ENCODE assay signal across 22 cellular contexts in the genomic region with DNA sequence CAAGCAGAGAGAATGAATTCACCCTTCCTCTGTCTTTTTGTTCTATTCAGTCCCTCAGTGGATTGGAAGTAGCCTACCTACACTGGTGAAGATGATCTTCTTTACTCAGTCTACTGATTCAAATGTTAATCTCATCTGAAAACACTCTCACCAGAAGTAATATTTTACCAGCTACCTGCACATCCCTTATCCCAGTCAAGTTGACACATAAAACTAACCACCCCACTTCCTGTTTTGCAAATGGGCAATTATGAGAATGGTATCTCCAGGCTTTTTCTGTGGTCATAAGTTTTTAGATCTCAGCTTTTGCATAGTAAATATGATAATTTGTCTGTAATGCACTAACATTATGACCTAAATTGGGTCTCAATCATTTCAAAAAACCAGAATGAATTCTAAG.
"Had no signal": no experiment of that assay in that cellular context is flagged by ENCODE, and none has a peak within 500 bp of the region (broad histone marks: within the 10 kb centered on the region; RNA-seq: fewer than 3 reads in every experiment).

No MANE protein-coding gene starts in this region.

- H3K27ac ChIP-seq: ascending aorta, brain microvascular endothelial cell, left lung, stomach, suprapubic skin, tibial nerve, uterus, WERI-Rb-1 had no signal

- H3K9me3 ChIP-seq: ascending aorta, left lung, stomach, suprapubic skin, tibial nerve, uterus had no signal

- H3K4me3 ChIP-seq: ascending aorta, left lung, lung, stomach, suprapubic skin, tibial nerve, uterus had no signal

- ATAC-seq: activated CD8-positive, alpha-beta T cell treated with anti-CD3 and anti-CD28 coated beads, Interleukin-2, amount 10 ng/mL, durations not matched to agents 7 days and 5 days; left lung; naive thymus-derived CD4-positive, alpha-beta T cell; sciatic nerve; stimulated activated memory B cell treated with anti-CD40 and anti-IgM and Interleukin-4, amounts not matched to agents 10 μg/mL and 1 μg/mL and 100 μg/mL, for 72 hours had no signal

- H3K27me3 ChIP-seq: ascending aorta, brain microvascular endothelial cell, left lung, stomach, suprapubic skin, tibial nerve, uterus had no signal

- DNase-seq: activated CD4-positive, alpha-beta T cell treated with anti-CD3 and anti-CD28 coated beads, Interleukin-2, amount 10 ng/mL, durations not matched to agents 7 days and 5 days; activated CD4-positive, CD25-positive, alpha-beta regulatory T cell treated with anti-CD3 and anti-CD28 coated beads, Interleukin-2, amount 50 U/mL, for 72 hours; activated CD8-positive, alpha-beta T cell treated with anti-CD3 and anti-CD28 coated beads, Interleukin-2, amount 10 ng/mL, durations not matched to agents 7 days and 5 days; brain microvascular endothelial cell; central memory CD4-positive, alpha-beta T cell; effector memory CD4-positive, alpha-beta T cell; foreskin melanocyte; immature natural killer cell; left lung; naive thymus-derived CD4-positive, alpha-beta T cell; occipital lobe; posterior cingulate gyrus; stimulated activated CD4-positive, alpha-beta T cell treated with anti-CD3 and anti-CD28 coated beads, Interleukin-2, amount 100 ng/mL, for 24 hours; stomach; uterus; WERI-Rb-1 had no signal

- H3K4me1 ChIP-seq: left lung, uterus had no signal

- H3K36me3 ChIP-seq: ascending aorta, brain microvascular endothelial cell, left lung, stomach, suprapubic skin, tibial nerve, uterus, WERI-Rb-1 had no signal
